12 cellular contexts compared by ENCODE assay signal in genomic region chr2:235614900-235615712, GRCh38.
DNase-seq lines count a peak whose midpoint lies in the region; ATAC-seq and TF ChIP-seq lines count a peak whose summit lies in the region.
"Had no signal": no experiment of that assay in that cellular context is flagged by ENCODE, and none has a peak within 500 bp of the region (broad histone marks: within the 10 kb centered on the region; RNA-seq: fewer than 3 reads in every experiment).

No MANE protein-coding gene starts in this region.

- DNase-seq in MCF 10A (ENCODE audit: unreplicated experiment) (peak; percentile 23), mammary epithelial cell (no peak), middle frontal gyrus (ENCODE audit: extremely low spot score, low spot score) (peak; percentile 82), glomerular visceral epithelial cell (ENCODE audit: extremely low spot score) (no peak), NCI-H2029 treated with DMSO at 0.1 percent for 48 hours (lab: John Stamatoyannopoulos, UW) (no peak)
- DNase-seq in activated naive CD4-positive, alpha-beta T cell treated with anti-CD3 and anti-CD28 coated beads, Interleukin-2, amount 10 ng/mL, durations not matched to agents 7 days and 5 days: no peak
- no peak for DNase-seq in activated CD8-positive, alpha-beta memory T cell treated with anti-CD3 and anti-CD28 coated beads, Interleukin-2, amount 10 ng/mL, durations not matched to agents 7 days and 5 days
- DNase-seq: activated T-cell treated with anti-CD3 and anti-CD28 coated beads, Interleukin-2, amount 50 U/mL, for 4 hours; CD4-positive, CD25-positive, alpha-beta regulatory T cell; stimulated activated CD4-positive, alpha-beta T cell treated with anti-CD3 and anti-CD28 coated beads, Interleukin-4, amount 100 ng/mL, for 24 hours had no signal

- no peaks in the 10 kb centered on the region for H3K4me1 ChIP-seq in mammary epithelial cell (ENCODE audit: insufficient read depth, low read length)

- CTCF ChIA-PET in MCF 10A (lab: Yijun Ruan, JAX) (no interaction called here), mammary epithelial cell (lab: Charles Lee; ENCODE audit: low non-redundant PET) (no interaction called here)
- CTCF ChIA-PET in activated naive CD4-positive, alpha-beta T cell treated with anti-CD3 and anti-CD28 coated beads, Interleukin-2, amount 10 ng/mL, durations not matched to agents 7 days and 5 days (lab: Charles Lee): no interaction called here
- CTCF ChIA-PET in activated CD8-positive, alpha-beta memory T cell treated with anti-CD3 and anti-CD28 coated beads, Interleukin-2, amount 10 ng/mL, durations not matched to agents 7 days and 5 days (lab: Charles Lee): no interaction called here

- H3K79me2 ChIP-seq in mammary epithelial cell (ENCODE audit: insufficient read depth, low read length): peaks cover 67% of the 10 kb centered on the region

- H3K9me3 ChIP-seq in mammary epithelial cell (replicated peaks; ENCODE audit: insufficient read depth, low read length): no peaks in the 10 kb centered on the region

- peak overlapping the region; percentile 42 for H3K27ac Mint-ChIP-seq in MCF 10A (ENCODE audit: low read depth, unreplicated experiment)
- no peak overlapping the region for H3K27ac Mint-ChIP-seq in activated naive CD4-positive, alpha-beta T cell treated with anti-CD3 and anti-CD28 coated beads, Interleukin-2, amount 10 ng/mL, durations not matched to agents 7 days and 5 days
- no peak overlapping the region for H3K27ac Mint-ChIP-seq in activated CD8-positive, alpha-beta memory T cell treated with anti-CD3 and anti-CD28 coated beads, Interleukin-2, amount 10 ng/mL, durations not matched to agents 7 days and 5 days
- H3K27ac Mint-ChIP-seq: CD4-positive, CD25-positive, alpha-beta regulatory T cell had no signal

- intact Hi-C loops in MCF 10A (cut with micrococcal nuclease) (no loop called here), mammary epithelial cell (cut with micrococcal nuclease) (no loop called here)

- H3K36me3 ChIP-seq in mammary epithelial cell (ENCODE audit: insufficient read depth, low read length): no peaks in the 10 kb centered on the region

- no peak overlapping the region for H3K4me2 ChIP-seq in mammary epithelial cell (ENCODE audit: insufficient read depth, low read depth, low read length)

- H3K36me3 Mint-ChIP-seq in MCF 10A (ENCODE audit: insufficient read depth, unreplicated experiment): no peaks in the 10 kb centered on the region
- H3K36me3 Mint-ChIP-seq in activated naive CD4-positive, alpha-beta T cell treated with anti-CD3 and anti-CD28 coated beads, Interleukin-2, amount 10 ng/mL, durations not matched to agents 7 days and 5 days: no peaks in the 10 kb centered on the region
- H3K36me3 Mint-ChIP-seq in activated CD8-positive, alpha-beta memory T cell treated with anti-CD3 and anti-CD28 coated beads, Interleukin-2, amount 10 ng/mL, durations not matched to agents 7 days and 5 days: no peaks in the 10 kb centered on the region
- H3K36me3 Mint-ChIP-seq: CD4-positive, CD25-positive, alpha-beta regulatory T cell had no signal

- H3K27ac ChIP-seq in mammary epithelial cell (ENCODE audit: insufficient read depth, low read depth, low read length): no peak overlapping the region
- H3K27ac ChIP-seq: HL-60 had no signal

- H3K27me3 Mint-ChIP-seq in MCF 10A (ENCODE audit: insufficient read depth, unreplicated experiment): no peaks in the 10 kb centered on the region
- H3K27me3 Mint-ChIP-seq in activated naive CD4-positive, alpha-beta T cell treated with anti-CD3 and anti-CD28 coated beads, Interleukin-2, amount 10 ng/mL, durations not matched to agents 7 days and 5 days: peaks cover 5% of the 10 kb centered on the region
- H3K27me3 Mint-ChIP-seq in activated CD8-positive, alpha-beta memory T cell treated with anti-CD3 and anti-CD28 coated beads, Interleukin-2, amount 10 ng/mL, durations not matched to agents 7 days and 5 days: peaks cover 2% of the 10 kb centered on the region

- ATAC-seq in esophagus mucosa: peak; percentile 32
- ATAC-seq in activated CD8-positive, alpha-beta memory T cell treated with anti-CD3 and anti-CD28 coated beads, Interleukin-2, amount 10 ng/mL, durations not matched to agents 7 days and 5 days: no peak
- ATAC-seq: activated T-cell treated with anti-CD3 and anti-CD28 coated beads, Interleukin-2, amount 50 U/mL, for 4 hours had no signal

- POLR2A ChIA-PET in MCF 10A (lab: Yijun Ruan, JAX): interaction anchor here (0.6 to 0.8 kb wide), 2 partner anchors 85 to 151 kb away, joined by 3 read pairs; no protein-coding TSS in a partner anchor

- H3K4me3 Mint-ChIP-seq in MCF 10A (ENCODE audit: unreplicated experiment): no peak overlapping the region
- no peak overlapping the region for H3K4me3 Mint-ChIP-seq in activated naive CD4-positive, alpha-beta T cell treated with anti-CD3 and anti-CD28 coated beads, Interleukin-2, amount 10 ng/mL, durations not matched to agents 7 days and 5 days
- no peak overlapping the region for H3K4me3 Mint-ChIP-seq in activated CD8-positive, alpha-beta memory T cell treated with anti-CD3 and anti-CD28 coated beads, Interleukin-2, amount 10 ng/mL, durations not matched to agents 7 days and 5 days
- H3K4me3 Mint-ChIP-seq: activated T-cell treated with anti-CD3 and anti-CD28 coated beads, Interleukin-2, amount 50 U/mL, for 4 hours; CD4-positive, CD25-positive, alpha-beta regulatory T cell had no signal

- BruUV-seq in MCF 10A (replicated peaks; lab: Mats Ljungman, UMichigan) (no TSS peak), mammary epithelial cell (replicated peaks; lab: Mats Ljungman, UMichigan) (no TSS peak)

- TF ChIP-seq CTCF in MCF 10A (IDR thresholded peaks at IDR 0.05; ENCODE audit: unreplicated experiment) (no peak), mammary epithelial cell (conservative IDR thresholded peaks at IDR 0.05 in 1 of 2, IDR thresholded peaks at IDR 0.05 in 1 of 2; ENCODE audit: extremely low read depth in 1 of 2, insufficient read depth in 1 of 2, low read depth in 1 of 2, low read length in 2 of 2) (no peak)

- WGBS in mammary epithelial cell (ENCODE audit: low coverage, missing lambda C conversion rate): 84% methylated on average over 11 of the region's 11 CpGs

- in situ Hi-C loops in mammary epithelial cell (cut with MboI; ENCODE audit: low sequenced_read_pairs in 2 of 2): no loop called here

- no peaks in the 10 kb centered on the region for H3K27me3 ChIP-seq in mammary epithelial cell (ENCODE audit: insufficient read depth, low read length)

- H3K9ac ChIP-seq in mammary epithelial cell (ENCODE audit: insufficient read depth, low read length): no peak overlapping the region

- no peaks in the 10 kb centered on the region for H3K9me3 Mint-ChIP-seq in MCF 10A (ENCODE audit: unreplicated experiment)
- no peaks in the 10 kb centered on the region for H3K9me3 Mint-ChIP-seq in activated naive CD4-positive, alpha-beta T cell treated with anti-CD3 and anti-CD28 coated beads, Interleukin-2, amount 10 ng/mL, durations not matched to agents 7 days and 5 days
- H3K9me3 Mint-ChIP-seq in activated CD8-positive, alpha-beta memory T cell treated with anti-CD3 and anti-CD28 coated beads, Interleukin-2, amount 10 ng/mL, durations not matched to agents 7 days and 5 days (ENCODE audit: low read depth): no peaks in the 10 kb centered on the region
- H3K9me3 Mint-ChIP-seq: activated T-cell treated with anti-CD3 and anti-CD28 coated beads, Interleukin-2, amount 50 U/mL, for 4 hours had no signal

- H4K20me1 ChIP-seq in mammary epithelial cell (ENCODE audit: insufficient read depth, low read length): no peaks in the 10 kb centered on the region

- peaks cover 12% of the 10 kb centered on the region for H3K4me1 Mint-ChIP-seq in MCF 10A (ENCODE audit: insufficient read depth, unreplicated experiment)
- no peaks in the 10 kb centered on the region for H3K4me1 Mint-ChIP-seq in activated naive CD4-positive, alpha-beta T cell treated with anti-CD3 and anti-CD28 coated beads, Interleukin-2, amount 10 ng/mL, durations not matched to agents 7 days and 5 days
- H3K4me1 Mint-ChIP-seq in activated CD8-positive, alpha-beta memory T cell treated with anti-CD3 and anti-CD28 coated beads, Interleukin-2, amount 10 ng/mL, durations not matched to agents 7 days and 5 days: peaks cover 3% of the 10 kb centered on the region
- H3K4me1 Mint-ChIP-seq: CD4-positive, CD25-positive, alpha-beta regulatory T cell had no signal

- no peak overlapping the region for H3K4me3 ChIP-seq in mammary epithelial cell (replicated peaks in 1 of 3; ENCODE audit: insufficient read depth in 1 of 3, low read depth in 2 of 3, low read length in 3 of 3)

- no peak overlapping the region for H2AFZ ChIP-seq in mammary epithelial cell (ENCODE audit: low read depth, low read length)

- dilution Hi-C loops in mammary epithelial cell (cut with HindIII; ENCODE audit: low sequenced_read_pairs): no loop called here

Comparison
In these comparisons a context has a peak if more than half of its experiments do, and no peak if none do; other contexts are left out.
1. DNase-seq: peak in MCF 10A (single experiment) and middle frontal gyrus (single experiment); none in mammary epithelial cell (single experiment), glomerular visceral epithelial cell (single experiment), activated naive CD4-positive, alpha-beta T cell treated with anti-CD3 and anti-CD28 coated beads, Interleukin-2, amount 10 ng/mL, durations not matched to agents 7 days and 5 days (single experiment), NCI-H2029 treated with DMSO at 0.1 percent for 48 hours (single experiment) and activated CD8-positive, alpha-beta memory T cell treated with anti-CD3 and anti-CD28 coated beads, Interleukin-2, amount 10 ng/mL, durations not matched to agents 7 days and 5 days (single experiment).